ENCODE assay signal across 1 cellular context in genomic region chr20:21322921-21323321, GRCh38.
TF ChIP-seq lines count a peak whose summit lies in the region.

No MANE protein-coding gene starts in this region.

TF ChIP-seq in K562, 482 proteins besides CTCF, POLR2A, EP300 and RAD21 (continues in another document):
- TF ChIP-seq AFF1 (IDR thresholded peaks at IDR 0.05; ENCODE audit: low read depth in 1 of 2, partially characterized antibody in 2 of 2) (no peak), MGA (IDR thresholded peaks at IDR 0.05) (no peak), ZNF280B (CRISPR knock-in tag; IDR thresholded peaks at IDR 0.05) (no peak), HEY1 (CRISPR knock-in tag; IDR thresholded peaks at IDR 0.05; ENCODE audit: borderline replicate concordance) (no peak), BRCA1 (IDR thresholded peaks at IDR 0.05) (no peak), BRCA1 (CRISPR knock-in tag; IDR thresholded peaks at IDR 0.05) (no peak), ARID4B (CRISPR knock-in tag; IDR thresholded peaks at IDR 0.05) (no peak), PHB2 (IDR thresholded peaks at IDR 0.05; ENCODE audit: low read depth) (no peak), HDAC2 (IDR thresholded peaks at IDR 0.05) (no peak), CBFA2T2 (conservative IDR thresholded peaks at IDR 0.05) (no peak), POLR2B (IDR thresholded peaks at IDR 0.05; ENCODE audit: low read depth, partially characterized antibody) (no peak), GATA2 (CRISPR knock-in tag; IDR thresholded peaks at IDR 0.05) (no peak), BRD9 (IDR thresholded peaks at IDR 0.05; ENCODE audit: low read depth, partially characterized antibody) (no peak), ZNF121 (CRISPR knock-in tag; conservative IDR thresholded peaks at IDR 0.05) (no peak), SIRT6 (IDR thresholded peaks at IDR 0.05; ENCODE audit: low read depth, low read length) (no peak), GTF3C2 (IDR thresholded peaks at IDR 0.05; ENCODE audit: borderline replicate concordance, extremely low read depth, insufficient read length) (no peak), ETS1 (conservative IDR thresholded peaks at IDR 0.05; ENCODE audit: control insufficient read depth, low read depth, low read length) (no peak), ZBTB11 (CRISPR knock-in tag; IDR thresholded peaks at IDR 0.05) (no peak), CREB1 (IDR thresholded peaks at IDR 0.05) (no peak), CREB1 (CRISPR knock-in tag; IDR thresholded peaks at IDR 0.05) (no peak)
